In genomic region chr2:35526741-35527140, GRCh38 we compare ENCODE assay signal across 2 cellular contexts.
TF ChIP-seq lines count a peak whose summit lies in the region.

No MANE protein-coding gene starts in this region.

TF ChIP-seq in Ishikawa, 13 proteins besides CTCF, POLR2A, EP300 and RAD21:
- TF ChIP-seq REST (IDR thresholded peaks at IDR 0.05; ENCODE audit: low read depth) (peak; percentile 78), FOXM1 (IDR thresholded peaks at IDR 0.05; ENCODE audit: borderline replicate concordance, low read depth) (no peak)
TF ChIP-seq in Ishikawa: peak in this region for 1.

TF ChIP-seq in endothelial cell of umbilical vein, 7 proteins besides CTCF, POLR2A, EP300 and RAD21 (continued from another document):
- TF ChIP-seq EZH2 (IDR thresholded peaks at IDR 0.05; ENCODE audit: borderline replicate concordance, low read depth, low read length, severe bottlenecking): no peak
